Comparison of ENCODE assay signal across 1 cellular context in the genomic region with DNA sequence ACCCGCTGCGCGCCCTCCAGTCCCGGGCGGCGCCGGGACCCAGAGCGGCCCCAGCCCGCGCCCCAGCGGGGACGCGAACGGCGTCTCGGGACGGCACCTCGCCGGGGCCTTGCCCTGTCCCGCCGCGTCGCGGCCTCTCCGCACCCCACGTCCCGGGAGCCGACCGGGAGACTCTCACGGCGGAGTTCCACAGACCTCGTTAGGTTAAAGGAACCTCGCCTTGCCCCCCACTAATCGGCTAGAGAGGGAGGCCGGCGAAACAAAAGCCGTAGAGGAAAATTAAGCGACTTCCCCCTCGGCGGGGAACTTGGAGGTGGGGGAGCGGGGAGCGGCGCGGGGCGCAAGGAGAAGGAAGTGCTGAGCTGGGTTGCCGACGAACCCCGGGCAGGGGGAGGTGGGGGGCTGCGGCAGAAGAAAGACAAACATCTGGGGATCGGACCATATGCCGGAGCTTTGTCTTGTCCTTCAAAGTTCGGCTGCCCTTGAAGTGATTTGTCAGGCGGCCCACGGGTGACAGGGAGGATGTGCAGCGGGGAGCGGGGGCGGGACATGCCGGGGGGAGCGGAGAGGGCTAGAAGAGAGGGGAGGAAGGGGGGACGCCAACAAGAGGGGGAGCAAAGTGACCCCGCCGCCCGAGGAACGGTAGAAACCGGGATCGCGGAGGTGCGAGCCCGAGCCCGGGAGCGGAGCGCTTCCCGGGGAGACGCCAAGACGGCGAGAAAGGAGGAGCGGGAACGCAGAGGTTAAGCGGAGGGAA.
TF ChIP-seq lines count a peak whose summit lies in the region.

No MANE protein-coding gene starts in this region.

TF ChIP-seq in HepG2, 621 proteins besides CTCF, POLR2A, EP300 and RAD21 (continued from another document):
- TF ChIP-seq TERF1 (CRISPR knock-in tag; IDR thresholded peaks at IDR 0.05) (no peak), ZNF451 (CRISPR knock-in tag; IDR thresholded peaks at IDR 0.05) (no peak), ZNF766 (CRISPR knock-in tag; IDR thresholded peaks at IDR 0.05; ENCODE audit: borderline replicate concordance) (no peak), BCL3 (CRISPR knock-in tag; IDR thresholded peaks at IDR 0.05) (no peak), ZBTB21 (CRISPR knock-in tag; IDR thresholded peaks at IDR 0.05) (no peak), RAD51 (IDR thresholded peaks at IDR 0.05; ENCODE audit: borderline replicate concordance) (no peak), PAWR (CRISPR knock-in tag; IDR thresholded peaks at IDR 0.05; ENCODE audit: borderline replicate concordance) (no peak), ZNF607 (CRISPR knock-in tag; IDR thresholded peaks at IDR 0.05; ENCODE audit: borderline replicate concordance) (no peak)
- TF ChIP-seq, protein P1, sequence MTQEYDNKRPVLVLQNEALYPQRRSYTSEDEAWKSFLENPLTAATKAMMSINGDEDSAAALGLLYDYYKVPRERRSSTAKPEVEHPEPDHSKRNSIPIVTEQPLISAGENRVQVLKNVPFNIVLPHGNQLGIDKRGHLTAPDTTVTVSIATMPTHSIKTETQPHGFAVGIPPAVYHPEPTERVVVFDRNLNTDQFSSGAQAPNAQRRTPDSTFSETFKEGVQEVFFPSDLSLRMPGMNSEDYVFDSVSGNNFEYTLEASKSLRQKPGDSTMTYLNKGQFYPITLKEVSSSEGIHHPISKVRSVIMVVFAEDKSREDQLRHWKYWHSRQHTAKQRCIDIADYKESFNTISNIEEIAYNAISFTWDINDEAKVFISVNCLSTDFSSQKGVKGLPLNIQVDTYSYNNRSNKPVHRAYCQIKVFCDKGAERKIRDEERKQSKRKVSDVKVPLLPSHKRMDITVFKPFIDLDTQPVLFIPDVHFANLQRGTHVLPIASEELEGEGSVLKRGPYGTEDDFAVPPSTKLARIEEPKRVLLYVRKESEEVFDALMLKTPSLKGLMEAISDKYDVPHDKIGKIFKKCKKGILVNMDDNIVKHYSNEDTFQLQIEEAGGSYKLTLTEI (CRISPR knock-in tag; conservative IDR thresholded peaks at IDR 0.05) = no peak
- TF ChIP-seq, protein P2, sequence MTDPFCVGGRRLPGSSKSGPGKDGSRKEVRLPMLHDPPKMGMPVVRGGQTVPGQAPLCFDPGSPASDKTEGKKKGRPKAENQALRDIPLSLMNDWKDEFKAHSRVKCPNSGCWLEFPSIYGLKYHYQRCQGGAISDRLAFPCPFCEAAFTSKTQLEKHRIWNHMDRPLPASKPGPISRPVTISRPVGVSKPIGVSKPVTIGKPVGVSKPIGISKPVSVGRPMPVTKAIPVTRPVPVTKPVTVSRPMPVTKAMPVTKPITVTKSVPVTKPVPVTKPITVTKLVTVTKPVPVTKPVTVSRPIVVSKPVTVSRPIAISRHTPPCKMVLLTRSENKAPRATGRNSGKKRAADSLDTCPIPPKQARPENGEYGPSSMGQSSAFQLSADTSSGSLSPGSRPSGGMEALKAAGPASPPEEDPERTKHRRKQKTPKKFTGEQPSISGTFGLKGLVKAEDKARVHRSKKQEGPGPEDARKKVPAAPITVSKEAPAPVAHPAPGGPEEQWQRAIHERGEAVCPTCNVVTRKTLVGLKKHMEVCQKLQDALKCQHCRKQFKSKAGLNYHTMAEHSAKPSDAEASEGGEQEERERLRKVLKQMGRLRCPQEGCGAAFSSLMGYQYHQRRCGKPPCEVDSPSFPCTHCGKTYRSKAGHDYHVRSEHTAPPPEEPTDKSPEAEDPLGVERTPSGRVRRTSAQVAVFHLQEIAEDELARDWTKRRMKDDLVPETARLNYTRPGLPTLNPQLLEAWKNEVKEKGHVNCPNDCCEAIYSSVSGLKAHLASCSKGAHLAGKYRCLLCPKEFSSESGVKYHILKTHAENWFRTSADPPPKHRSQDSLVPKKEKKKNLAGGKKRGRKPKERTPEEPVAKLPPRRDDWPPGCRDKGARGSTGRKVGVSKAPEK (CRISPR knock-in tag; IDR thresholded peaks at IDR 0.05; ENCODE audit: borderline replicate concordance) = peak; percentile 79
